Comparison of ENCODE assay signal across 8 cellular contexts in genomic region chr2:168455692-168456525, GRCh38. TPM values are rescaled to one million over a fixed set of nuclear protein-coding genes. Genes with fewer than 3 reads are reported as not detected.
A peak's percentile ranks its signal among the peaks of the same experiment; 100 is the strongest.
DNase-seq lines count a peak whose midpoint lies in the region; ATAC-seq and TF ChIP-seq lines count a peak whose summit lies in the region.

Gene CERS6 (plus strand): TSS chr2:168456272. CDS start chr2:168456449, 177 bp downstream.

- DNase-seq in COLO668 (lab: John Stamatoyannopoulos, UW; ENCODE audit: unreplicated experiment) = peak; percentile 97
- DNase-seq in NOMO-1 treated with dmso at 0.1 percent for 144 hours (lab: John Stamatoyannopoulos, UW; ENCODE audit: unreplicated experiment) = peak; percentile 87
- DNase-seq in activated T-cell treated with anti-CD3 and anti-CD28 coated beads for 4 hours = peak; percentile 75
- no peak for DNase-seq in epithelial cell of proximal tubule (ENCODE audit: low read depth)
- DNase-seq in mucosa of gallbladder (ENCODE audit: low spot score) = peak; percentile 96
- DNase-seq in stimulated activated CD8-positive, alpha-beta memory T cell treated with anti-CD3 and anti-CD28 coated beads, Interleukin-4, amount 100 ng/mL, for 1 hour (ENCODE audit: low read depth in 2 of 2, low spot score in 1 of 2) = peak; percentile 52 to 56

- ATAC-seq in GM19455 (IDR thresholded peaks at IDR 0.05; ENCODE audit: unreplicated experiment) (peak; percentile 94), HG03575 (IDR thresholded peaks at IDR 0.05; ENCODE audit: extremely low read depth, insufficient number of reproducible peaks, low FRiP score, unreplicated experiment) (peak; percentile 78)

- TF ChIP-seq CTCF in epithelial cell of proximal tubule (conservative IDR thresholded peaks at IDR 0.05; ENCODE audit: low read depth, low read length) = no peak

- peak within 1 kb of the TSS; percentile 88 for H3K4me3 ChIP-seq in epithelial cell of proximal tubule (ENCODE audit: low read depth, low read length)

RNA-seq across cellular contexts. Expression of gene CERS6, which starts in this region (rescaled TPM):
- total RNA-seq in epithelial cell of proximal tubule = 11.6 and 11.7 TPM in 2 replicates
- 22.4 TPM for total RNA-seq in mucosa of gallbladder
